Comparison of ENCODE assay signal across 22 cellular contexts in the genomic region with DNA sequence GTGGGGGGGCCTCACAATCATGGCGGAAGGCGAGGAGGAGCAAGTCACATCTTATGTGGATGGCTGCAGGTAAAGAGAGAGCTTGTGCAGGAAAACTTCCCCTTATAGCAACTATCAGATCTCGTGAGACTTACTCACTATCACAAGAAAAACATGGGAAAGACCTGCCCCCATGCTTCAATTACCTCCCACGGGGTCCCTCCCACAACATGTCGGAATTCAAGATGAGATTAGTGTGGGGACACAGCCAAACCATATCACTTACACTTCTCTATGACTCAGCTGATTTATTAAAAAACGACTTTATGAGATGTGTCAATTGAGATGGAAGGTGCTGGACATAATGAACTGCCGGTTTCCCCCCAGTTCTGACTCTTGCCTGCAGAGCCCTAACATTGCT. TPM values are rescaled to one million over a fixed set of nuclear protein-coding genes. Genes with fewer than 3 reads are reported as not detected.
DNase-seq lines count a peak whose midpoint lies in the region; TF ChIP-seq lines count a peak whose summit lies in the region.
"Had no signal": no experiment of that assay in that cellular context is flagged by ENCODE, and none has a peak within 500 bp of the region (broad histone marks: within the 10 kb centered on the region; RNA-seq: fewer than 3 reads in every experiment).

No MANE protein-coding gene starts in this region.

- CTCF ChIA-PET in A673 (lab: Charles Lee): no interaction called here

- no peaks in the 10 kb centered on the region for H3K27me3 ChIP-seq in A673 (replicated peaks; ENCODE audit: insufficient read depth, low read depth, low read length, poor library complexity)

- H3K9me3 ChIP-seq in A673 (ENCODE audit: low read depth, low read length, poor library complexity, severe bottlenecking): peaks cover 5% of the 10 kb centered on the region

- H3K27ac ChIP-seq in A673 (ENCODE audit: low read depth, low read length, poor library complexity, severe bottlenecking): no peak overlapping the region
- H3K27ac ChIP-seq: 22Rv1, GM23248 had no signal

- POLR2A ChIA-PET in A673 (lab: Charles Lee; ENCODE audit: low non-redundant PET): no interaction called here

- H3K4me1 ChIP-seq in A673 (ENCODE audit: insufficient read depth, low read length, poor library complexity, severe bottlenecking): peaks cover 4% of the 10 kb centered on the region
- H3K4me1 ChIP-seq: Caco-2 had no signal

- no TSS peak for BruUV-seq in A673 (replicated peaks; lab: Mats Ljungman, UMichigan)

- H3K36me3 ChIP-seq in A673 (ENCODE audit: insufficient read depth, low read length, poor library complexity, severe bottlenecking): no peaks in the 10 kb centered on the region

- DNase-seq in A673 (ENCODE audit: low spot score) (peak; percentile 55), NCI-H226 (peak; percentile 30), amniotic epithelial cell (ENCODE audit: low read depth) (peak; percentile 3), myocyte (ENCODE audit: low read depth) (peak; percentile 6), AG08396 (ENCODE audit: low spot score) (no peak), NCI-H82 treated with DMSO at 0.1 percent for 48 hours (lab: John Stamatoyannopoulos, UW; ENCODE audit: unreplicated experiment) (no peak)
- no peak for DNase-seq in stimulated activated CD4-positive, alpha-beta T cell treated with anti-CD3 and anti-CD28 coated beads, Interleukin-15, amount 100 ng/mL, for 24 hours
- DNase-seq in stimulated activated naive CD4-positive, alpha-beta T cell (lab: John Stamatoyannopoulos, UW): no peak
- DNase-seq: ACHN; C1 segment of cervical spinal cord; Caco-2; CD4-positive, alpha-beta memory T cell; DMS153; DND-41; EL; GDM1; GM23248; H7; HCEC 1CT had no signal

- no peak for TF ChIP-seq CTCF in A673 (conservative IDR thresholded peaks at IDR 0.05; ENCODE audit: low read depth, low read length)

- intact Hi-C loops in A673 (cut with micrococcal nuclease; ENCODE audit: unreplicated experiment): no loop called here

- no peak overlapping the region for H3K4me3 ChIP-seq in A673 (ENCODE audit: low read depth, low read length, poor library complexity, severe bottlenecking)
- H3K4me3 ChIP-seq: GM12878, GM23248 had no signal

RNA-seq across cellular contexts. Expression of gene CHN2, which starts 23.8 kb away (rescaled TPM):
- 61.2 and 64.3 TPM in 2 replicates for total RNA-seq in A673 (2021)
- 2.8 and 3.2 TPM in 2 replicates for total RNA-seq in myocyte
- polyA plus RNA-seq in myocyte (2012): 0.61 TPM
- polyA plus RNA-seq: BJ had no signal

RNA-seq across cellular contexts. Expression of gene CPVL, which starts 24.4 kb away (rescaled TPM):
- total RNA-seq in A673 (2021): 72.3 and 75.9 TPM in 2 replicates
- 0.47 and 0.62 TPM in 2 replicates for total RNA-seq in myocyte
- 0.39 TPM for polyA plus RNA-seq in myocyte (2012)
- total RNA-seq: GM23248 had no signal
- polyA plus RNA-seq: BJ, GM12878, GM23248 had no signal

Comparison
In these comparisons a context has a peak if more than half of its experiments do, and no peak if none do; other contexts are left out.
1. DNase-seq: peak in A673 (single experiment), NCI-H226 (single experiment), amniotic epithelial cell (single experiment) and myocyte (single experiment); none in stimulated activated CD4-positive, alpha-beta T cell treated with anti-CD3 and anti-CD28 coated beads, Interleukin-15, amount 100 ng/mL, for 24 hours (single experiment), AG08396 (single experiment), stimulated activated naive CD4-positive, alpha-beta T cell (0 of 6) and NCI-H82 treated with DMSO at 0.1 percent for 48 hours (single experiment).
2. RNA of gene CHN2, which starts 23.8 kb away (total RNA-seq): 61.2 to 64.3 TPM in A673; 2.8 to 3.2 TPM in myocyte; every median in the first group is over 10 times any median in the second.
3. RNA of gene CPVL, which starts 24.4 kb away (total RNA-seq): 72.3 to 75.9 TPM in A673; 0.47 to 0.62 TPM in myocyte; every median in the first group is over 10 times any median in the second.